Comparison of ENCODE assay signal across 1 cellular context in the genomic region with DNA sequence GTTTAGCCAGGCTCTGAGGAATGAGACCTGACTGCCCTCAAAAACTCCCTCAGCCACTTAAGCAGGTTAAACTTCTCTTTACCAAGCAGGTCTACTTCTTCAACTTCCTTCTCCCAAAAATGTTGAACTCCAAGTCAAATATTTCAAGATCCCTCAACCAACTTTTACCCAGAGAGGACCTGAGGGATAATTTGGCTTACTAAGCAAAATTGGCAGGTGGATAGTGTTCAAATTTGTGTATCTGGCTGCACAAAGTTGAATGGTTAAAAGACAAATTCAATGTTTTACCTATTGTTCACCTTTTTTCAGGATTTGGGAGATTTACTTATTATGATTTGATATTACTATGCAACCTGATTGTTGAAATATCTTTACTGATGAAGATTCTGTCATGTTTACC.
A peak's percentile ranks its signal among the peaks of the same experiment; 100 is the strongest.
TF ChIP-seq lines count a peak whose summit lies in the region.

No MANE protein-coding gene starts in this region.

TF ChIP-seq in K562, 482 proteins besides CTCF, POLR2A, EP300 and RAD21 (continued from another document):
- TF ChIP-seq ZFP30 (CRISPR knock-in tag; IDR thresholded peaks at IDR 0.05; ENCODE audit: borderline replicate concordance), result no peak
- no peak for TF ChIP-seq DPF2 (IDR thresholded peaks at IDR 0.05)
- peak; percentile 58 for TF ChIP-seq ZNF316 (IDR thresholded peaks at IDR 0.05)
- TF ChIP-seq C11orf30 (IDR thresholded peaks at IDR 0.05; ENCODE audit: low read depth), result 0 out of 2 replicates have a peak, but pooled peaks have one; percentile 22
- TF ChIP-seq ZNF165 (CRISPR knock-in tag; IDR thresholded peaks at IDR 0.05; ENCODE audit: borderline replicate concordance), result no peak
- TF ChIP-seq NCOA4 (IDR thresholded peaks at IDR 0.05; ENCODE audit: partially characterized antibody), result no peak
